1 cellular context compared by ENCODE assay signal in genomic region chr12:2813214-2813554, GRCh38.
TF ChIP-seq lines count a peak whose summit lies in the region.

No MANE protein-coding gene starts in this region.

TF ChIP-seq in SK-N-SH, 30 proteins besides CTCF, POLR2A, EP300 and RAD21 (continued from another document):
- TF ChIP-seq GATA2 (CRISPR knock-in tag; IDR thresholded peaks at IDR 0.05) (no peak), NRF1 (IDR thresholded peaks at IDR 0.05; ENCODE audit: low read depth, low read length) (no peak), MXI1 (IDR thresholded peaks at IDR 0.05; ENCODE audit: low read depth, low read length) (no peak), MEF2A (IDR thresholded peaks at IDR 0.05; ENCODE audit: borderline replicate concordance, low read depth) (no peak)
